8 cellular contexts compared by ENCODE assay signal in the genomic region with DNA sequence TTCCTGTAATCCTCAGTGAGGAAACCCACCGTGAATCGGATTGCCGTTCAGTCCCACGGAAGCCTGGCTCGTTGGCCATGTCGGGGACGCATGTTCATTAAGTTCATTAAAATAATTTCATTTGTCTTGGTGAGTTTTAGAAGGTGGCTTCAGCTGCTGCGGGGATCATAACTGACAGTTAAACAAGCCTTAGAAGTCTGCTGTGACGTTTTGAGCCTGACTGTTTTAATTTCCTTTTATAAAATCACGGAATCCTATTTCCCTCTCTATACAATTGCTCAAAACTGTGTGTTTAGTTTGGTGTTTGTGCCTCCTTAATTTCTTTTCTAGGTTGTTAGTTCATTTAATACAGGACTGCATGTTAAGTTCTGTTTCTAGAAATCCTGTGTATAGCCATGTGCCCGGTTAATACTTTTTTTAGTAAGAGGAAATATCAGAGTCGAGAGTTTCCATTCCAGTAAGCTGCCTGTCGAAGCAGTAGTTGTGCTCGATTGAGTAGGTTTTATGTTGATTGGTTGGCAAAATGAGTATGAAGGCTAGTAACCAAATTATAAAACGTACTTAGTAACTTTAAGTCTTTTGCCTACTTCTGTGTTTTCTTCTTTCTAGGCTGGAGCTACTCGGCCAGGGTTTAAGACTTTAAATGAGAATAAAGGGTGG. TPM values are rescaled to one million over a fixed set of nuclear protein-coding genes. Genes with fewer than 3 reads are reported as not detected.
DNase-seq lines count a peak whose midpoint lies in the region; ATAC-seq and TF ChIP-seq lines count a peak whose summit lies in the region.

No MANE protein-coding gene starts in this region.

- H3K27ac Mint-ChIP-seq in neural crest cell (ENCODE audit: unreplicated experiment) = peak overlapping the region; percentile 91

- H3K36me3 Mint-ChIP-seq in neural crest cell (ENCODE audit: low read depth) = peaks cover 2% of the 10 kb centered on the region

- H3K4me3 ChIP-seq in SK-N-MC = peak overlapping the region; percentile 96

- no peak for TF ChIP-seq CTCF in neural crest cell (conservative IDR thresholded peaks at IDR 0.05)

- no peak for TF ChIP-seq POLR2A in erythroblast (IDR thresholded peaks at IDR 0.05; ENCODE audit: low read length)

- no peaks in the 10 kb centered on the region for H3K9me3 ChIP-seq in SK-N-MC (ENCODE audit: low read depth, low read length)

- H3K27ac ChIP-seq in SK-N-MC = peak overlapping the region; percentile 85

- peak overlapping the region; percentile 96 for H3K4me3 Mint-ChIP-seq in neural crest cell

- no peaks in the 10 kb centered on the region for H3K9me3 Mint-ChIP-seq in neural crest cell

- ATAC-seq in GM21390 (IDR thresholded peaks at IDR 0.05; ENCODE audit: unreplicated experiment) (peak; percentile 2), HG02885 (IDR thresholded peaks at IDR 0.05; ENCODE audit: poor library complexity, unreplicated experiment) (no peak)

- H3K27me3 Mint-ChIP-seq in neural crest cell (ENCODE audit: low read depth) = no peaks in the 10 kb centered on the region

- peak overlapping the region; percentile 94 for H3K9ac ChIP-seq in SK-N-MC (ENCODE audit: insufficient read length)

- peaks cover 21% of the 10 kb centered on the region for H3K36me3 ChIP-seq in SK-N-MC (ENCODE audit: insufficient read depth, low read length)

- peaks cover 31% of the 10 kb centered on the region for H3K4me1 Mint-ChIP-seq in neural crest cell

- DNase-seq in AG08395 (ENCODE audit: low spot score) = peak; percentile 12
- no peak for DNase-seq in SK-N-MC (ENCODE audit: low read depth, low spot score)
- peak; percentile 33 to 56 for DNase-seq in erythroblast (lab: John Stamatoyannopoulos, UW)
- no peak for DNase-seq in neural crest cell (ENCODE audit: low read depth, low spot score)
- no peak for DNase-seq in NCI-H774 (lab: John Stamatoyannopoulos, UW)
- DNase-seq in NK-92 (lab: John Stamatoyannopoulos, UW; ENCODE audit: unreplicated experiment) = no peak

RNA-seq across cellular contexts. Expression of a gene that starts 0.7 kb away (rescaled TPM):
- total RNA-seq in neural crest cell = 49.9 and 53.5 TPM in 2 replicates

RNA-seq across cellular contexts. Expression of a gene that starts 52.7 kb away (rescaled TPM):
- 16.7 and 17.7 TPM in 2 replicates for total RNA-seq in neural crest cell

Comparison
In these comparisons a context has a peak if more than half of its experiments do, and no peak if none do; other contexts are left out.
1. DNase-seq: peak in AG08395 (single experiment) and erythroblast (2 of 2); none in SK-N-MC (single experiment), neural crest cell (single experiment), NCI-H774 (single experiment) and NK-92 (single experiment).